8 cellular contexts compared by ENCODE assay signal in the genomic region with DNA sequence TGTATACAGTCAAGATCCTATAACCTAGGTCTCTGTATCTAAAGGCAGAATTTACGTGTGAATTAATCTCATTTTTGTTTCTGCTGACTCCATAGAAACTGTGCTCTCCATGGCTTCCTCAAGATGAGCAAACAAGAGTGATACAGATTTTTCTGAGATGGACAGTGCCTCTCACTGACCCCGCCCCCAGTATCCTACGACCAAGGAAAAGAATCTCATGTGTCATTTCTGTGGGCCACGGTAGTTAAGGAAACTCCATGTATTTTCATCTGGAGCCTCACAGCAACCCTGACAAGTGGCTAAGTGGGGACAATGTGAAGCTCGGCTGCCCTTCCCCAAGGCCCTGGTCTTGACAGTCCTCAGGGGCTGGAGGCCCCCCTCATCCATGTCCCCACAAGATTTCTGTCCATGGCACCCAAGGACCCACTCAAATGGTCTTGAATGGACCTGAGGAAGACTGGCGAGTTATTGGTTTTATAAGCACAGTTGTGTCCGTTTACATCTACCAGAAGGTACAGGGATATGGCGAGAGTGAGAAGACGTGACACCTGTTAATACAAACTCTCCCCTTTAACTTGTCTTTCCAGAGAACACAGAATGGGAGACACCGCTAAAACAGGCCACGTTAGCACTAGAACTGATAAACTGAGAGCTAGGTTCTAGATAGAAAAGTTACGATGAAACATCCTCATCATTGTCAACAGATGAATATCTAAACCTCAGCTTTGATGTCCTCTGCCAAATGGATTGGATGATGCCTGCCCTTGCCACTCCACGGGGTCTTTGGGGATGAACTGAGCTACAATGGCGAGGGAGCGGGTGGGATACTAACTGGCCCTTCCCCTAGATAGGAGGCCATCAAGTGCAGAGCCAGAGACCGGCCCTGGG.
DNase-seq lines count a peak whose midpoint lies in the region; ATAC-seq, FAIRE-seq and TF ChIP-seq lines count a peak whose summit lies in the region.

No MANE protein-coding gene starts in this region.

- peaks cover 0 to 8% of the 10 kb centered on the region in 2 donors for H3K4me1 ChIP-seq in kidney (ENCODE audit: control insufficient read depth in 1 of 2, insufficient read depth in 1 of 2, low read depth in 1 of 2, low read length in 2 of 2)

- H3K9me3 Mint-ChIP-seq in activated naive CD8-positive, alpha-beta T cell treated with anti-CD3 and anti-CD28 coated beads, Interleukin-2, amount 50 U/mL, for 24 hours: no peaks in the 10 kb centered on the region
- H3K9me3 Mint-ChIP-seq in stimulated activated naive CD8-positive, alpha-beta T cell treated with anti-CD3 and anti-CD28 coated beads, Interleukin-15, amount 100 ng/mL, for 72 hours: no peaks in the 10 kb centered on the region

- peak overlapping the region; percentile 64 to 65 for H3K27ac ChIP-seq in kidney (ENCODE audit: low read depth in 2 of 2, low read length in 2 of 2)

- peak overlapping the region; percentile 60 for H3K4me3 Mint-ChIP-seq in activated naive CD8-positive, alpha-beta T cell treated with anti-CD3 and anti-CD28 coated beads, Interleukin-2, amount 50 U/mL, for 24 hours
- peak overlapping the region; percentile 72 to 78 for H3K4me3 Mint-ChIP-seq in stimulated activated naive CD8-positive, alpha-beta T cell treated with anti-CD3 and anti-CD28 coated beads, Interleukin-15, amount 100 ng/mL, for 72 hours

- intact Hi-C loops in kidney (cut with DNase I): no loop called here

- no peak for ATAC-seq in activated naive CD8-positive, alpha-beta T cell treated with anti-CD3 and anti-CD28 coated beads, Interleukin-2, amount 50 U/mL, for 24 hours
- no peak for ATAC-seq in stimulated activated naive CD8-positive, alpha-beta T cell treated with anti-CD3 and anti-CD28 coated beads, Interleukin-15, amount 100 ng/mL, for 72 hours
- no peak for ATAC-seq in HG03159 (IDR thresholded peaks at IDR 0.05; ENCODE audit: unreplicated experiment)

- TF ChIP-seq CTCF in kidney (IDR thresholded peaks at IDR 0.05; ENCODE audit: borderline replicate concordance, extremely low read depth, insufficient read depth): no peak
- TF ChIP-seq CTCF in D721Med (IDR thresholded peaks at IDR 0.05; ENCODE audit: insufficient read depth, missing control alignments): no peak

- H3K4me3 ChIP-seq in kidney (ENCODE audit: low read length in 2 of 2): peak overlapping the region; percentile 50 to 66

- no peaks in the 10 kb centered on the region for H3K9me3 ChIP-seq in kidney (ENCODE audit: control insufficient read depth in 1 of 2, low read length in 2 of 2)

- no peaks in the 10 kb centered on the region for H3K36me3 ChIP-seq in kidney (ENCODE audit: control insufficient read depth in 1 of 2, insufficient read depth in 2 of 2, low read length in 2 of 2)

- peak overlapping the region; percentile 65 for H3K27ac Mint-ChIP-seq in activated naive CD8-positive, alpha-beta T cell treated with anti-CD3 and anti-CD28 coated beads, Interleukin-2, amount 50 U/mL, for 24 hours
- peak overlapping the region; percentile 42 to 46 for H3K27ac Mint-ChIP-seq in stimulated activated naive CD8-positive, alpha-beta T cell treated with anti-CD3 and anti-CD28 coated beads, Interleukin-15, amount 100 ng/mL, for 72 hours

- H3K27me3 Mint-ChIP-seq in activated naive CD8-positive, alpha-beta T cell treated with anti-CD3 and anti-CD28 coated beads, Interleukin-2, amount 50 U/mL, for 24 hours: peaks cover 27% of the 10 kb centered on the region
- peaks cover 27% of the 10 kb centered on the region for H3K27me3 Mint-ChIP-seq in stimulated activated naive CD8-positive, alpha-beta T cell treated with anti-CD3 and anti-CD28 coated beads, Interleukin-15, amount 100 ng/mL, for 72 hours

- no peak for FAIRE-seq in kidney (lab: Jason Lieb, UNC)
- no peak for FAIRE-seq in D721Med (lab: Jason Lieb, UNC)

- no peaks in the 10 kb centered on the region for H3K36me3 Mint-ChIP-seq in activated naive CD8-positive, alpha-beta T cell treated with anti-CD3 and anti-CD28 coated beads, Interleukin-2, amount 50 U/mL, for 24 hours (ENCODE audit: low read depth)

- H3K4me1 Mint-ChIP-seq in activated naive CD8-positive, alpha-beta T cell treated with anti-CD3 and anti-CD28 coated beads, Interleukin-2, amount 50 U/mL, for 24 hours: peaks cover 14% of the 10 kb centered on the region
- H3K4me1 Mint-ChIP-seq in stimulated activated naive CD8-positive, alpha-beta T cell treated with anti-CD3 and anti-CD28 coated beads, Interleukin-15, amount 100 ng/mL, for 72 hours: peaks cover 21% of the 10 kb centered on the region

- H3K9ac ChIP-seq in kidney (ENCODE audit: low read length in 2 of 2): peak overlapping the region; percentile 41 to 59

- DNase-seq in NCI-H510A treated with DMSO at 0.1 percent for 48 hours (lab: John Stamatoyannopoulos, UW): peak; percentile 13
- DNase-seq in NCI-H510A (lab: John Stamatoyannopoulos, UW): no peak
- no peak for DNase-seq in activated naive CD8-positive, alpha-beta T cell treated with anti-CD3 and anti-CD28 coated beads, Interleukin-2, amount 50 U/mL, for 24 hours
- no peak for DNase-seq in kidney
- no peak for DNase-seq in stimulated activated naive CD8-positive, alpha-beta T cell treated with anti-CD3 and anti-CD28 coated beads, Interleukin-15, amount 100 ng/mL, for 72 hours
- DNase-seq in D721Med (ENCODE audit: insufficient read length, low spot score): no peak
- DNase-seq in LoVo (ENCODE audit: low spot score): no peak
